In the genomic region with DNA sequence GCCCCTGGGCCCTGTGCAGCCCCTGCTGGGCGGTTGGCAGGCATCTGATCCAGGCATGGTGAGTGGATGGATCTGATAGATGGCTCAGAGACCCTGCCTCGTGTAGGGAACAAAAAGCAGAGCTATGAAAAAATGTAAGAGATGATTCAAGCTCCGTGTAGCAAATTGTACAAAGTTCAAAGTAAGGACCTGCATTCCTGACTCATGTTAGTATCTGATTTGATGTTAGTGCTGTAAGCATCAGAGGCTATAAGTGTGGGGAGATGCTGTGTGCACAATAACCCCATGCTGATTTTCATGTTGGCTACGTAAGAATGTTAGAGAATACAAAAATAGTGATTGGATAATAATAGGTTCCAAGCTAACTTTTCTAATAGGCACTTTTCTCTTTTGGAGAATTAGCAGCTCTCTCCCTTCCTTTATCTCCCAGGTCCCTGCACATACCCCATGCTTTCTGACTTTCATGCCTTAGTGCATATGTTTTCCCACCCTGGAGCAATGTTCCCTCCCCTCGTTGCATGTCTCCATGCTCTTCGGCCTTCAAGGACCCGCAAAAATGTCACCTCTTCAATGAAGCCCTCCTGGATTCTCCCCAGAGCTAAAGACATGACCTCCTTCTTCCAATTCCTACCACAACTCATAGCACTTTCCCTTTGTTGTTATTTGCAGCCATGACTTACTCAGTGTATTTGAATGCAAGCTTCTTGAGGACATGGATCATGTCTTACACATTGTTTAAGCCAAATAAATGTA, we compare ENCODE assay signal across 2 cellular contexts.
TF ChIP-seq lines count a peak whose summit lies in the region.

No MANE protein-coding gene starts in this region.

TF ChIP-seq in SK-N-SH, 30 proteins besides CTCF, POLR2A, EP300 and RAD21:
- TF ChIP-seq POLR2AphosphoS5 (IDR thresholded peaks at IDR 0.05; ENCODE audit: low read depth, low read length) (no peak), ELF1 (IDR thresholded peaks at IDR 0.05) (no peak), CHD2 (IDR thresholded peaks at IDR 0.05; ENCODE audit: low read length, partially characterized antibody) (no peak), FOXM1 (IDR thresholded peaks at IDR 0.05; ENCODE audit: low read depth) (no peak), TAF1 (IDR thresholded peaks at IDR 0.05; ENCODE audit: borderline replicate concordance, low read depth, low read length) (no peak), RCOR1 (IDR thresholded peaks at IDR 0.05; ENCODE audit: low read length) (no peak), GABPA (IDR thresholded peaks at IDR 0.05; ENCODE audit: low read depth) (no peak), NFIC (IDR thresholded peaks at IDR 0.05; ENCODE audit: borderline replicate concordance) (no peak)

TF ChIP-seq in SK-N-SH treated with all-trans-retinoic acid at 6 μM for 48 hours, 23 proteins besides CTCF, POLR2A, EP300 and RAD21:
- TF ChIP-seq ZNF565 (CRISPR knock-in tag; conservative IDR thresholded peaks at IDR 0.05; ENCODE audit: low read depth) (no peak), ZFP30 (CRISPR knock-in tag; IDR thresholded peaks at IDR 0.05) (no peak), OSR1 (CRISPR knock-in tag; IDR thresholded peaks at IDR 0.05) (no peak), ARNTL (CRISPR knock-in tag; IDR thresholded peaks at IDR 0.05; ENCODE audit: borderline replicate concordance, low read depth) (no peak), RARB (CRISPR knock-in tag; IDR thresholded peaks at IDR 0.05) (no peak), SNAI2 (CRISPR knock-in tag; IDR thresholded peaks at IDR 0.05) (no peak), CSDC2 (CRISPR knock-in tag; IDR thresholded peaks at IDR 0.05) (no peak), ZNF8 (CRISPR knock-in tag; IDR thresholded peaks at IDR 0.05) (no peak), ISL1 (CRISPR knock-in tag; IDR thresholded peaks at IDR 0.05) (no peak), ZC3H10 (CRISPR knock-in tag; IDR thresholded peaks at IDR 0.05) (no peak), ESRRG (CRISPR knock-in tag; IDR thresholded peaks at IDR 0.05) (no peak)
- TF ChIP-seq, protein P1, sequence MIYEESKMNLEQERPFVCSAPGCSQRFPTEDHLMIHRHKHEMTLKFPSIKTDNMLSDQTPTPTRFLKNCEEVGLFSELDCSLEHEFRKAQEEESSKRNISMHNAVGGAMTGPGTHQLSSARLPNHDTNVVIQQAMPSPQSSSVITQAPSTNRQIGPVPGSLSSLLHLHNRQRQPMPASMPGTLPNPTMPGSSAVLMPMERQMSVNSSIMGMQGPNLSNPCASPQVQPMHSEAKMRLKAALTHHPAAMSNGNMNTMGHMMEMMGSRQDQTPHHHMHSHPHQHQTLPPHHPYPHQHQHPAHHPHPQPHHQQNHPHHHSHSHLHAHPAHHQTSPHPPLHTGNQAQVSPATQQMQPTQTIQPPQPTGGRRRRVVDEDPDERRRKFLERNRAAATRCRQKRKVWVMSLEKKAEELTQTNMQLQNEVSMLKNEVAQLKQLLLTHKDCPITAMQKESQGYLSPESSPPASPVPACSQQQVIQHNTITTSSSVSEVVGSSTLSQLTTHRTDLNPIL (CRISPR knock-in tag; IDR thresholded peaks at IDR 0.05; ENCODE audit: low read depth): no peak
- TF ChIP-seq, protein P2, sequence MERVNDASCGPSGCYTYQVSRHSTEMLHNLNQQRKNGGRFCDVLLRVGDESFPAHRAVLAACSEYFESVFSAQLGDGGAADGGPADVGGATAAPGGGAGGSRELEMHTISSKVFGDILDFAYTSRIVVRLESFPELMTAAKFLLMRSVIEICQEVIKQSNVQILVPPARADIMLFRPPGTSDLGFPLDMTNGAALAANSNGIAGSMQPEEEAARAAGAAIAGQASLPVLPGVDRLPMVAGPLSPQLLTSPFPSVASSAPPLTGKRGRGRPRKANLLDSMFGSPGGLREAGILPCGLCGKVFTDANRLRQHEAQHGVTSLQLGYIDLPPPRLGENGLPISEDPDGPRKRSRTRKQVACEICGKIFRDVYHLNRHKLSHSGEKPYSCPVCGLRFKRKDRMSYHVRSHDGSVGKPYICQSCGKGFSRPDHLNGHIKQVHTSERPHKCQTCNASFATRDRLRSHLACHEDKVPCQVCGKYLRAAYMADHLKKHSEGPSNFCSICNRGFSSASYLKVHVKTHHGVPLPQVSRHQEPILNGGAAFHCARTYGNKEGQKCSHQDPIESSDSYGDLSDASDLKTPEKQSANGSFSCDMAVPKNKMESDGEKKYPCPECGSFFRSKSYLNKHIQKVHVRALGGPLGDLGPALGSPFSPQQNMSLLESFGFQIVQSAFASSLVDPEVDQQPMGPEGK (CRISPR knock-in tag; IDR thresholded peaks at IDR 0.05; ENCODE audit: borderline replicate concordance): no peak
- TF ChIP-seq, protein P3, sequence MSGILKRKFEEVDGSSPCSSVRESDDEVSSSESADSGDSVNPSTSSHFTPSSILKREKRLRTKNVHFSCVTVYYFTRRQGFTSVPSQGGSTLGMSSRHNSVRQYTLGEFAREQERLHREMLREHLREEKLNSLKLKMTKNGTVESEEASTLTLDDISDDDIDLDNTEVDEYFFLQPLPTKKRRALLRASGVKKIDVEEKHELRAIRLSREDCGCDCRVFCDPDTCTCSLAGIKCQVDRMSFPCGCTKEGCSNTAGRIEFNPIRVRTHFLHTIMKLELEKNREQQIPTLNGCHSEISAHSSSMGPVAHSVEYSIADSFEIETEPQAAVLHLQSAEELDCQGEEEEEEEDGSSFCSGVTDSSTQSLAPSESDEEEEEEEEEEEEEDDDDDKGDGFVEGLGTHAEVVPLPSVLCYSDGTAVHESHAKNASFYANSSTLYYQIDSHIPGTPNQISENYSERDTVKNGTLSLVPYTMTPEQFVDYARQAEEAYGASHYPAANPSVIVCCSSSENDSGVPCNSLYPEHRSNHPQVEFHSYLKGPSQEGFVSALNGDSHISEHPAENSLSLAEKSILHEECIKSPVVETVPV (CRISPR knock-in tag; IDR thresholded peaks at IDR 0.05): no peak
- TF ChIP-seq, protein P4, sequence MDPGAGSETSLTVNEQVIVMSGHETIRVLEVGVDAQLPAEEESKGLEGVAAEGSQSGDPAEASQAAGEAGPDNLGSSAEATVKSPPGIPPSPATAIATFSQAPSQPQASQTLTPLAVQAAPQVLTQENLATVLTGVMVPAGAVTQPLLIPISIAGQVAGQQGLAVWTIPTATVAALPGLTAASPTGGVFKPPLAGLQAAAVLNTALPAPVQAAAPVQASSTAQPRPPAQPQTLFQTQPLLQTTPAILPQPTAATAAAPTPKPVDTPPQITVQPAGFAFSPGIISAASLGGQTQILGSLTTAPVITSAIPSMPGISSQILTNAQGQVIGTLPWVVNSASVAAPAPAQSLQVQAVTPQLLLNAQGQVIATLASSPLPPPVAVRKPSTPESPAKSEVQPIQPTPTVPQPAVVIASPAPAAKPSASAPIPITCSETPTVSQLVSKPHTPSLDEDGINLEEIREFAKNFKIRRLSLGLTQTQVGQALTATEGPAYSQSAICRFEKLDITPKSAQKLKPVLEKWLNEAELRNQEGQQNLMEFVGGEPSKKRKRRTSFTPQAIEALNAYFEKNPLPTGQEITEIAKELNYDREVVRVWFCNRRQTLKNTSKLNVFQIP (CRISPR knock-in tag; IDR thresholded peaks at IDR 0.05; ENCODE audit: borderline replicate concordance, low read depth): no peak
